Comparison of ENCODE assay signal across 14 cellular contexts in genomic region chr20:36770680-36771079, GRCh38.
"Had no signal": no experiment of that assay in that cellular context is flagged by ENCODE, and none has a peak within 500 bp of the region (broad histone marks: within the 10 kb centered on the region; RNA-seq: fewer than 3 reads in every experiment).

No MANE protein-coding gene starts in this region.

- H3K27ac ChIP-seq: esophagus muscularis mucosa, pancreas, stomach, thoracic aorta had no signal

- H3K4me3 Mint-ChIP-seq: activated CD4-positive, alpha-beta memory T cell treated with anti-CD3 and anti-CD28 coated beads, Interleukin-2, amount 10 ng/mL, durations not matched to agents 7 days and 5 days; activated CD4-positive, alpha-beta T cell treated with anti-CD3 and anti-CD28 coated beads for 36 hours; activated naive CD8-positive, alpha-beta T cell treated with anti-CD3 and anti-CD28 coated beads, Interleukin-2, amount 10 ng/mL, durations not matched to agents 7 days and 5 days; immature natural killer cell had no signal

- H3K4me3 ChIP-seq: breast epithelium, esophagus muscularis mucosa, pancreas, stomach, thoracic aorta had no signal

- H3K27me3 Mint-ChIP-seq: activated CD4-positive, alpha-beta T cell treated with anti-CD3 and anti-CD28 coated beads for 36 hours; activated naive CD8-positive, alpha-beta T cell treated with anti-CD3 and anti-CD28 coated beads, Interleukin-2, amount 10 ng/mL, durations not matched to agents 7 days and 5 days had no signal

- DNase-seq: activated CD4-positive, alpha-beta memory T cell treated with anti-CD3 and anti-CD28 coated beads, Interleukin-2, amount 10 ng/mL, durations not matched to agents 7 days and 5 days; activated CD4-positive, alpha-beta T cell treated with anti-CD3 and anti-CD28 coated beads for 36 hours; activated CD8-positive, alpha-beta memory T cell treated with anti-CD3 and anti-CD28 coated beads, Interleukin-2, amount 50 U/mL, for 48 hours; activated naive CD8-positive, alpha-beta T cell treated with anti-CD3 and anti-CD28 coated beads, Interleukin-2, amount 10 ng/mL, durations not matched to agents 7 days and 5 days; aorta; foreskin fibroblast; glutamatergic neuron; immature natural killer cell; left colon; pancreas; stomach had no signal

- H3K4me1 ChIP-seq: breast epithelium, pancreas had no signal

- H3K9me3 Mint-ChIP-seq: activated CD4-positive, alpha-beta memory T cell treated with anti-CD3 and anti-CD28 coated beads, Interleukin-2, amount 10 ng/mL, durations not matched to agents 7 days and 5 days; activated naive CD8-positive, alpha-beta T cell treated with anti-CD3 and anti-CD28 coated beads, Interleukin-2, amount 10 ng/mL, durations not matched to agents 7 days and 5 days; immature natural killer cell had no signal

- ATAC-seq: activated CD4-positive, alpha-beta T cell treated with anti-CD3 and anti-CD28 coated beads for 36 hours; left colon; pancreas had no signal

- H3K27ac Mint-ChIP-seq: activated CD4-positive, alpha-beta memory T cell treated with anti-CD3 and anti-CD28 coated beads, Interleukin-2, amount 10 ng/mL, durations not matched to agents 7 days and 5 days; activated CD4-positive, alpha-beta T cell treated with anti-CD3 and anti-CD28 coated beads for 36 hours; activated naive CD8-positive, alpha-beta T cell treated with anti-CD3 and anti-CD28 coated beads, Interleukin-2, amount 10 ng/mL, durations not matched to agents 7 days and 5 days had no signal

- H3K27me3 ChIP-seq: breast epithelium, esophagus muscularis mucosa, pancreas, stomach had no signal

- H3K36me3 Mint-ChIP-seq: immature natural killer cell had no signal

- H3K36me3 ChIP-seq: breast epithelium, pancreas, thoracic aorta had no signal

- H3K9me3 ChIP-seq: breast epithelium, esophagus muscularis mucosa, pancreas, stomach, thoracic aorta had no signal
